9 cellular contexts compared by ENCODE assay signal in genomic region chr3:173371848-173372487, GRCh38. TPM values are rescaled to one million over a fixed set of nuclear protein-coding genes. Genes with fewer than 3 reads are reported as not detected.
A peak's percentile ranks its signal among the peaks of the same experiment; 100 is the strongest.
DNase-seq lines count a peak whose midpoint lies in the region; ATAC-seq and TF ChIP-seq lines count a peak whose summit lies in the region.
"Had no signal": no experiment of that assay in that cellular context is flagged by ENCODE, and none has a peak within 500 bp of the region (broad histone marks: within the 10 kb centered on the region; RNA-seq: fewer than 3 reads in every experiment).

No MANE protein-coding gene starts in this region.

- H3K9me3 ChIP-seq in heart right ventricle, result no peaks in the 10 kb centered on the region
- H3K9me3 ChIP-seq in spleen, result no peaks in the 10 kb centered on the region

- H3K4me3 Mint-ChIP-seq in T-cell, result no peak overlapping the region

- H3K36me3 ChIP-seq in heart right ventricle (no peaks in the 10 kb centered on the region), spleen (no peaks in the 10 kb centered on the region)

- no peaks in the 10 kb centered on the region for H3K4me1 ChIP-seq in heart right ventricle
- no peaks in the 10 kb centered on the region for H3K4me1 ChIP-seq in spleen

- intact Hi-C loops in heart right ventricle (cut with DNase I) (loop anchor here in 1 of 10 donors (1.0 kb wide), 1 partner anchor 181 kb away; no protein-coding TSS in a partner anchor), spleen (cut with DNase I; ENCODE audit: low total_unique reads) (no loop called here)

- H3K36me3 Mint-ChIP-seq in T-cell, result no peaks in the 10 kb centered on the region

- POLR2A ChIA-PET in T-cell (lab: Charles Lee), result no interaction called here

- 40 to 41% methylated on average over 3 of the region's 3 CpGs for WGBS in heart right ventricle, 2 donors
- 39 to 53% (median 46%) methylated on average over 3 of the region's 3 CpGs for WGBS in spleen, 5 donors

- H3K27ac ChIP-seq in heart right ventricle (no peak overlapping the region), spleen (no peak overlapping the region)

- no peak for TF ChIP-seq EP300 in Ishikawa (IDR thresholded peaks at IDR 0.05; ENCODE audit: borderline replicate concordance)

- no peaks in the 10 kb centered on the region for H3K9me3 Mint-ChIP-seq in T-cell

- H3K27ac Mint-ChIP-seq in T-cell, result no peak overlapping the region

- ATAC-seq in heart right ventricle (no peak), T-cell (replicated peaks in 1 of 4) (no peak), GM21447 (IDR thresholded peaks at IDR 0.05; ENCODE audit: unreplicated experiment) (no peak)

- no peak overlapping the region for H3K4me3 ChIP-seq in heart right ventricle
- H3K4me3 ChIP-seq in spleen, result no peak overlapping the region

- TF ChIP-seq CTCF in heart right ventricle (IDR thresholded peaks at IDR 0.05) (peak; percentile 16 to 75 (median 64)), spleen (IDR thresholded peaks at IDR 0.05 in 8 of 11, conservative IDR thresholded peaks at IDR 0.05 in 3 of 11) (peak in 6 of 11 experiments; percentile 6 to 48 (median 17))

- TF ChIP-seq POLR2A in spleen (IDR thresholded peaks at IDR 0.05), result no peak

- peak; percentile 30 for DNase-seq in DMS153 (lab: John Stamatoyannopoulos, UW)
- peak; percentile 42 for DNase-seq in SW480 (ENCODE audit: low spot score)
- peak in 1 of 2 donors; percentile 21 for DNase-seq in heart right ventricle
- DNase-seq in spleen, result no peak
- no peak for DNase-seq in T-cell
- DNase-seq in stimulated activated CD4-positive, alpha-beta T cell treated with anti-CD3 and anti-CD28 coated beads, Interleukin-12 subunit alpha, Interleukin-12 subunit beta, amount 100 ng/mL, for 4 hours, result no peak
- DNase-seq: left cardiac atrium had no signal

- TF ChIP-seq RAD21 in Ishikawa (IDR thresholded peaks at IDR 0.05; ENCODE audit: low read depth), result peak; percentile 73

- CTCF ChIA-PET in T-cell (lab: Charles Lee), result no interaction called here

- no peaks in the 10 kb centered on the region for H3K27me3 Mint-ChIP-seq in T-cell

- no peaks in the 10 kb centered on the region for H3K4me1 Mint-ChIP-seq in T-cell

- no peaks in the 10 kb centered on the region for H3K27me3 ChIP-seq in heart right ventricle
- H3K27me3 ChIP-seq in spleen (replicated peaks in 1 of 7), result no peaks in the 10 kb centered on the region

TF ChIP-seq in Ishikawa, 13 proteins besides CTCF, POLR2A, EP300 and RAD21:
- TF ChIP-seq CEBPB (IDR thresholded peaks at IDR 0.05) (no peak), FOXM1 (IDR thresholded peaks at IDR 0.05; ENCODE audit: borderline replicate concordance, low read depth) (no peak), USF1 (IDR thresholded peaks at IDR 0.05) (no peak), CREB1 (IDR thresholded peaks at IDR 0.05; ENCODE audit: low read depth) (no peak), REST (IDR thresholded peaks at IDR 0.05; ENCODE audit: low read depth) (no peak), TEAD4 (IDR thresholded peaks at IDR 0.05) (no peak), YY1 (IDR thresholded peaks at IDR 0.05; ENCODE audit: low read depth) (no peak), MAX (IDR thresholded peaks at IDR 0.05) (no peak), TAF1 (IDR thresholded peaks at IDR 0.05; ENCODE audit: low read depth) (no peak), EGR1 (IDR thresholded peaks at IDR 0.05) (no peak), NFIC (IDR thresholded peaks at IDR 0.05) (no peak), TCF12 (IDR thresholded peaks at IDR 0.05; ENCODE audit: low read depth) (no peak), ZBTB7A (IDR thresholded peaks at IDR 0.05; ENCODE audit: low read depth) (no peak)

RNA-seq across cellular contexts. Expression of gene NLGN1, which starts 25.6 kb away (rescaled TPM):
- 10 to 100 TPM in 7 of 10 donors, 1 to 10 TPM in 3; 7.1 to 19.9 (median 14.9) TPM for total RNA-seq in heart right ventricle
- 1 to 10 TPM in 1 of 2 donors, under 1 TPM in 1; 0.88 to 2.0 TPM for polyA plus RNA-seq in heart right ventricle
- under 1 TPM in 2 of 7 donors, not detected in 5; 0.03 to 0.13 TPM for total RNA-seq in spleen
- under 1 TPM in 1 of 3 donors, not detected in 2; 0.03 TPM for polyA plus RNA-seq in spleen
- under 1 TPM in 1 of 5 donors, not detected in 4; 0.18 TPM for total RNA-seq in T-cell

Comparison
In these comparisons a context has a peak if more than half of its experiments do, and no peak if none do; other contexts are left out.
1. DNase-seq: peak in DMS153 (single experiment) and SW480 (single experiment); none in spleen (single experiment), T-cell (0 of 34) and stimulated activated CD4-positive, alpha-beta T cell treated with anti-CD3 and anti-CD28 coated beads, Interleukin-12 subunit alpha, Interleukin-12 subunit beta, amount 100 ng/mL, for 4 hours (single experiment).
2. RNA of gene NLGN1, which starts 25.6 kb away (total RNA-seq): 7.1 to 19.9 TPM in heart right ventricle; 0.03 to 0.13 TPM in spleen and 0.18 TPM in T-cell; every median in the first group is over 4 times any median in the second.